In genomic region chr4:62269918-62270317, GRCh38 we compare ENCODE assay signal across 9 cellular contexts.
"Had no signal": no experiment of that assay in that cellular context is flagged by ENCODE, and none has a peak within 500 bp of the region (broad histone marks: within the 10 kb centered on the region; RNA-seq: fewer than 3 reads in every experiment).

No MANE protein-coding gene starts in this region.

- H3K27ac ChIP-seq: GM23248 had no signal

- H3K4me3 Mint-ChIP-seq: H9, HFFc6 had no signal

- H3K27ac Mint-ChIP-seq: GM23338, H9, HFFc6 had no signal

- DNase-seq: GM23248, GOT3, H7, H9, HCEC 1CT, HFFc6 had no signal

- H3K9ac ChIP-seq: GM23248 had no signal

- H3K4me3 ChIP-seq: GM23248, GM23338, HAP-1 had no signal

- H2AFZ ChIP-seq: GM23248 had no signal

- H3K36me3 ChIP-seq: HAP-1 had no signal

- H3K4me2 ChIP-seq: GM23338 had no signal

- ATAC-seq: GM23338, HCT116 had no signal

- H3K9me3 ChIP-seq: HAP-1 had no signal

- H3K9me3 Mint-ChIP-seq: GM23338, H9 had no signal
